8 cellular contexts compared by ENCODE assay signal in genomic region chr14:44966601-44967336, GRCh38. TPM values are rescaled to one million over a fixed set of nuclear protein-coding genes. Genes with fewer than 3 reads are reported as not detected.
DNase-seq lines count a peak whose midpoint lies in the region; ATAC-seq, FAIRE-seq and TF ChIP-seq lines count a peak whose summit lies in the region.
"Had no signal": no experiment of that assay in that cellular context is flagged by ENCODE, and none has a peak within 500 bp of the region (broad histone marks: within the 10 kb centered on the region; RNA-seq: fewer than 3 reads in every experiment).

No MANE protein-coding gene starts in this region.

- CTCF ChIA-PET in endothelial cell of umbilical vein (lab: Charles Lee), result no interaction called here

- no peak for FAIRE-seq in endothelial cell of umbilical vein (lab: Jason Lieb, UNC)

- H3K36me3 ChIP-seq in endothelial cell of umbilical vein (ENCODE audit: control insufficient read depth in 2 of 2, extremely low read depth in 1 of 2, insufficient read depth in 2 of 2, low read length in 2 of 2), result no peaks in the 10 kb centered on the region
- H3K36me3 ChIP-seq: colonic mucosa had no signal

- no TSS peak for BruUV-seq in endothelial cell of umbilical vein (replicated peaks; lab: Mats Ljungman, UMichigan)

- no peak for TF ChIP-seq CTCF in endothelial cell of umbilical vein (IDR thresholded peaks at IDR 0.05; ENCODE audit: extremely low read depth in 1 of 2, insufficient read depth in 1 of 2, low read depth in 1 of 2, low read length in 2 of 2)
- no peak for TF ChIP-seq CTCF in progenitor cell of endocrine pancreas (IDR thresholded peaks at IDR 0.05; ENCODE audit: unreplicated experiment)

- H4K20me1 ChIP-seq in endothelial cell of umbilical vein (replicated peaks; ENCODE audit: control insufficient read depth, extremely low read depth, insufficient read depth, low read length), result no peaks in the 10 kb centered on the region

- H3K9me1 ChIP-seq in endothelial cell of umbilical vein (replicated peaks; ENCODE audit: control insufficient read depth, extremely low read depth, insufficient read depth, low read length), result no peaks in the 10 kb centered on the region

- H3K27ac ChIP-seq in endothelial cell of umbilical vein (ENCODE audit: insufficient read depth, low read depth, low read length), result no peak overlapping the region
- H3K27ac ChIP-seq: colonic mucosa had no signal

- no peak overlapping the region for H2AFZ ChIP-seq in endothelial cell of umbilical vein (ENCODE audit: low read depth, low read length)

- H3K27me3 Mint-ChIP-seq in progenitor cell of endocrine pancreas, result no peaks in the 10 kb centered on the region

- H3K9me3 ChIP-seq in endothelial cell of umbilical vein (replicated peaks; ENCODE audit: control insufficient read depth, insufficient read depth, low read length), result no peaks in the 10 kb centered on the region
- H3K9me3 ChIP-seq: colonic mucosa had no signal

- peaks cover 27% of the 10 kb centered on the region for H3K9me3 Mint-ChIP-seq in progenitor cell of endocrine pancreas (ENCODE audit: low read depth)

- ATAC-seq in HG03571 (IDR thresholded peaks at IDR 0.05; ENCODE audit: unreplicated experiment), result no peak

- H3K9ac ChIP-seq in endothelial cell of umbilical vein (replicated peaks; ENCODE audit: extremely low read depth, insufficient read depth, low read length), result no peak overlapping the region

- H3K36me3 Mint-ChIP-seq in progenitor cell of endocrine pancreas (ENCODE audit: insufficient read depth), result peaks cover 43% of the 10 kb centered on the region

- intact Hi-C loops in endothelial cell of umbilical vein (cut with micrococcal nuclease), result no loop called here

- peak overlapping the region; percentile 43 for H3K27ac Mint-ChIP-seq in progenitor cell of endocrine pancreas

- TF ChIP-seq POLR2A in endothelial cell of umbilical vein (IDR thresholded peaks at IDR 0.05; ENCODE audit: low read depth, low read length), result no peak

- peak overlapping the region; percentile 62 for H3K4me3 Mint-ChIP-seq in progenitor cell of endocrine pancreas (ENCODE audit: low read depth)

- no peaks in the 10 kb centered on the region for H3K27me3 ChIP-seq in endothelial cell of umbilical vein (ENCODE audit: control insufficient read depth in 2 of 2, insufficient read depth in 2 of 2, low read length in 2 of 2)
- H3K27me3 ChIP-seq: colonic mucosa had no signal

- peaks cover 71% of the 10 kb centered on the region for H3K79me2 ChIP-seq in endothelial cell of umbilical vein (ENCODE audit: control insufficient read depth, insufficient read depth, low read length)

- POLR2A ChIA-PET in endothelial cell of umbilical vein (lab: Charles Lee), result no interaction called here

- H3K4me3 ChIP-seq in GM08714 (ENCODE audit: low read length), result peak overlapping the region; percentile 53
- H3K4me3 ChIP-seq in endothelial cell of umbilical vein (replicated peaks in 1 of 3; ENCODE audit: insufficient read depth in 1 of 3, low read depth in 1 of 3, low read length in 3 of 3), result peak overlapping the region in 1 of 3 experiments; percentile 15
- H3K4me3 ChIP-seq: colonic mucosa had no signal

- peaks cover 32% of the 10 kb centered on the region for H3K4me1 ChIP-seq in endothelial cell of umbilical vein (ENCODE audit: control insufficient read depth, extremely low read depth, insufficient read depth, low read length)

- peaks cover 40% of the 10 kb centered on the region for H3K4me1 Mint-ChIP-seq in progenitor cell of endocrine pancreas (ENCODE audit: low read depth)

- peak overlapping the region; percentile 40 for H3K4me2 ChIP-seq in endothelial cell of umbilical vein (ENCODE audit: insufficient read depth, low read length)

- dilution Hi-C loops in endothelial cell of umbilical vein (cut with MboI; ENCODE audit: extremely low pct_ligation_motif_present, low sequenced_read_pairs), result no loop called here

- DNase-seq in NCI-H2171 treated with DMSO at 0.1 percent for 48 hours (lab: John Stamatoyannopoulos, UW) (peak; percentile 48), endothelial cell of umbilical vein (ENCODE audit: low read depth, low spot score) (no peak), progenitor cell of endocrine pancreas (ENCODE audit: low spot score, unreplicated experiment) (no peak), glomerular visceral epithelial cell (ENCODE audit: extremely low spot score) (no peak), NCI-H2227 (lab: John Stamatoyannopoulos, UW; ENCODE audit: unreplicated experiment) (no peak)
- DNase-seq: colonic mucosa had no signal

TF ChIP-seq in endothelial cell of umbilical vein, 7 proteins besides CTCF, POLR2A, EP300 and RAD21:
- TF ChIP-seq JUN (IDR thresholded peaks at IDR 0.05; ENCODE audit: borderline replicate concordance, insufficient read depth, insufficient read length, low read depth), result no peak
- TF ChIP-seq GATA2 (IDR thresholded peaks at IDR 0.05; ENCODE audit: insufficient read depth, insufficient read length, low read depth, low read length), result no peak
- no peak for TF ChIP-seq EZH2 (IDR thresholded peaks at IDR 0.05; ENCODE audit: borderline replicate concordance, low read depth, low read length, severe bottlenecking)
- no peak for TF ChIP-seq POLR2AphosphoS5 (IDR thresholded peaks at IDR 0.05; ENCODE audit: insufficient read depth, low read depth, low read length)
- no peak for TF ChIP-seq MAX (IDR thresholded peaks at IDR 0.05; ENCODE audit: insufficient read depth, insufficient read length)
- no peak for TF ChIP-seq MYC (IDR thresholded peaks at IDR 0.05; ENCODE audit: low read depth, low read length)
- no peak for TF ChIP-seq FOS (IDR thresholded peaks at IDR 0.05; ENCODE audit: borderline replicate concordance, insufficient read depth, low read length)

RNA-seq across cellular contexts. Expression of gene TOGARAM1, which starts 4.8 kb away (rescaled TPM):
- total RNA-seq in endothelial cell of umbilical vein, result 13.3 and 13.8 TPM in 2 replicates
- polyA plus RNA-seq in endothelial cell of umbilical vein, result 3.2 and 4.2 TPM in 2 replicates
- 4.6 and 5.0 TPM in 2 replicates for polyA plus RNA-seq in endothelial cell of umbilical vein (2011; cell fraction: cytosol; rRNA removed)
- polyA plus RNA-seq in endothelial cell of umbilical vein (2011; cell fraction: nucleus; rRNA removed), result 13.1 and 16.1 TPM in 2 replicates
- 6.4 and 9.2 TPM in 2 replicates for polyA plus RNA-seq in endothelial cell of umbilical vein (2012)
- 19.7 and 26.3 TPM in 2 replicates for polyA minus RNA-seq in endothelial cell of umbilical vein
- 7.0 TPM for polyA minus RNA-seq in endothelial cell of umbilical vein (2011; cell fraction: cytosol; rRNA and poly(A)+ RNA removed)
- 37.8 and 54.0 TPM in 2 replicates for polyA minus RNA-seq in endothelial cell of umbilical vein (2011; cell fraction: nucleus; rRNA and poly(A)+ RNA removed)
- total RNA-seq in progenitor cell of endocrine pancreas, result 25.0 and 28.5 TPM in 2 replicates

RNA-seq across cellular contexts. Expression of gene KLHL28, which starts 5.0 kb away (rescaled TPM):
- 7.3 and 8.4 TPM in 2 replicates for total RNA-seq in endothelial cell of umbilical vein
- 2.9 and 3.3 TPM in 2 replicates for polyA plus RNA-seq in endothelial cell of umbilical vein
- polyA plus RNA-seq in endothelial cell of umbilical vein (2011; cell fraction: cytosol; rRNA removed), result 2.2 and 2.3 TPM in 2 replicates
- polyA plus RNA-seq in endothelial cell of umbilical vein (2011; cell fraction: nucleus; rRNA removed), result 4.2 and 5.8 TPM in 2 replicates
- polyA plus RNA-seq in endothelial cell of umbilical vein (2012), result 4.3 and 4.7 TPM in 2 replicates
- polyA minus RNA-seq in endothelial cell of umbilical vein, result 17.2 and 18.1 TPM in 2 replicates
- 3.2 TPM for polyA minus RNA-seq in endothelial cell of umbilical vein (2011; cell fraction: cytosol; rRNA and poly(A)+ RNA removed)
- polyA minus RNA-seq in endothelial cell of umbilical vein (2011; cell fraction: nucleus; rRNA and poly(A)+ RNA removed), result 19.5 and 19.7 TPM in 2 replicates
- 17.9 and 19.5 TPM in 2 replicates for total RNA-seq in progenitor cell of endocrine pancreas
